ENCODE assay signal across 1 cellular context in the genomic region with DNA sequence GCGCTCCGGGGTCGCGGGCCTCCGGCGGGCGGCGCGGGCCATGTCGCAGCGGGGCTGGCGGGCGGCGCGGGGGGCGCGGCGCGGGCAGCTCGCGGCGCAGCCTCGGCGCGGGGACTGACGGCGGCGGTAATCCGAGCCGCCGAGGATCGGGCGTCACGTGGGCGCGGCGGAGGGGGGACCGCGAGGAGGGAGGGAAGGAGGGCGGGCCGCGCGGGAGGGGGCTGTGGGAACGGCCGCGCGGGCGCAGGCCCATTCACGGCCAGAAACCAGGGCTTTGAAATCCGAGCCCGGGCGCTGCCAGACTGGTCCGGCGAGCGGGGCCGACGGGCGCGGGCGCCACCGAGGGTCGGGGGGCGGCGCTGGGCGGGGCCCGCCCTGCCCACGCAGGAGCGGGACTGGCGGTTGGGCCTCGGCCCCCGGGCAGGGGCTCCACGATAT.
TF ChIP-seq lines count a peak whose summit lies in the region.

A gene with protein sequence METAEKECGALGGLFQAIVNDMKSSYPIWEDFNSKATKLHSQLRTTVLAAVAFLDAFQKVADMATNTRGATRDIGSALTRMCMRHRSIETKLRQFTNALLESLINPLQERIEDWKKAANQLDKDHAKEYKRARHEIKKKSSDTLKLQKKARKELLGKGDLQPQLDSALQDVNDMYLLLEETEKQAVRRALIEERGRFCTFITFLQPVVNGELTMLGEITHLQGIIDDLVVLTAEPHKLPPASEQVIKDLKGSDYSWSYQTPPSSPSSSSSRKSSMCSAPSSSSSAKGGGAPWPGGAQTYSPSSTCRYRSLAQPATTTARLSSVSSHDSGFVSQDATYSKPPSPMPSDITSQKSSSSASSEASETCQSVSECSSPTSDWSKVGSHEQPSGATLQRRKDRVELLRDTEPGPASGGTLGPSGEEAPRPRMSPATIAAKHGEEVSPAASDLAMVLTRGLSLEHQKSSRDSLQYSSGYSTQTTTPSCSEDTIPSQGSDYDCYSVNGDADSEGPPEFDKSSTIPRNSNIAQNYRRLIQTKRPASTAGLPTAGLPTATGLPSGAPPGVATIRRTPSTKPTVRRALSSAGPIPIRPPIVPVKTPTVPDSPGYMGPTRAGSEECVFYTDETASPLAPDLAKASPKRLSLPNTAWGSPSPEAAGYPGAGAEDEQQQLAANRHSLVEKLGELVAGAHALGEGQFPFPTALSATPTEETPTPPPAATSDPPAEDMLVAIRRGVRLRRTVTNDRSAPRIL (minus strand): TSS at position 116 of the 438 bp plus-strand sequence. CDS start 262 bp downstream, outside the sequence.

TF ChIP-seq in HEK293, 187 proteins besides CTCF, POLR2A, EP300 and RAD21 (continued from another document):
- TF ChIP-seq TCF7L2 (IDR thresholded peaks at IDR 0.05; ENCODE audit: borderline replicate concordance, low read depth, low read length) (0 out of 2 replicates have a peak, but pooled peaks have one; percentile 23), ZFHX2 (tag by site-specific recombination; conservative IDR thresholded peaks at IDR 0.05) (peak; percentile 82), ZNF341 (tag by site-specific recombination; IDR thresholded peaks at IDR 0.05; ENCODE audit: low read depth) (peak; percentile 91), KLF8 (tag by site-specific recombination; IDR thresholded peaks at IDR 0.05) (peak; percentile 48; the same call in 1 of the 2 replicates), KLF9 (tag by site-specific recombination; IDR thresholded peaks at IDR 0.05; ENCODE audit: low read depth) (peak; percentile 70), ZBTB8A (tag by site-specific recombination; IDR thresholded peaks at IDR 0.05) (peak; percentile 62; the same call in 1 of the 2 replicates), IKZF3 (tag by site-specific recombination; IDR thresholded peaks at IDR 0.05) (no peak), SP2 (tag by site-specific recombination; IDR thresholded peaks at IDR 0.05) (peak; percentile 34), KLF1 (tag by site-specific recombination; IDR thresholded peaks at IDR 0.05) (peak; percentile 39; the same call in 1 of the 2 replicates)
- TF ChIP-seq, protein P1, sequence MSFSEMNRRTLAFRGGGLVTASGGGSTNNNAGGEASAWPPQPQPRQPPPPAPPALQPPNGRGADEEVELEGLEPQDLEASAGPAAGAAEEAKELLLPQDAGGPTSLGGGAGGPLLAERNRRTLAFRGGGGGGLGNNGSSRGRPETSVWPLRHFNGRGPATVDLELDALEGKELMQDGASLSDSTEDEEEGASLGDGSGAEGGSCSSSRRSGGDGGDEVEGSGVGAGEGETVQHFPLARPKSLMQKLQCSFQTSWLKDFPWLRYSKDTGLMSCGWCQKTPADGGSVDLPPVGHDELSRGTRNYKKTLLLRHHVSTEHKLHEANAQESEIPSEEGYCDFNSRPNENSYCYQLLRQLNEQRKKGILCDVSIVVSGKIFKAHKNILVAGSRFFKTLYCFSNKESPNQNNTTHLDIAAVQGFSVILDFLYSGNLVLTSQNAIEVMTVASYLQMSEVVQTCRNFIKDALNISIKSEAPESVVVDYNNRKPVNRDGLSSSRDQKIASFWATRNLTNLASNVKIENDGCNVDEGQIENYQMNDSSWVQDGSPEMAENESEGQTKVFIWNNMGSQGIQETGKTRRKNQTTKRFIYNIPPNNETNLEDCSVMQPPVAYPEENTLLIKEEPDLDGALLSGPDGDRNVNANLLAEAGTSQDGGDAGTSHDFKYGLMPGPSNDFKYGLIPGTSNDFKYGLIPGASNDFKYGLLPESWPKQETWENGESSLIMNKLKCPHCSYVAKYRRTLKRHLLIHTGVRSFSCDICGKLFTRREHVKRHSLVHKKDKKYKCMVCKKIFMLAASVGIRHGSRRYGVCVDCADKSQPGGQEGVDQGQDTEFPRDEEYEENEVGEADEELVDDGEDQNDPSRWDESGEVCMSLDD (tag by site-specific recombination; IDR thresholded peaks at IDR 0.05), result no peak
- TF ChIP-seq, protein P2, sequence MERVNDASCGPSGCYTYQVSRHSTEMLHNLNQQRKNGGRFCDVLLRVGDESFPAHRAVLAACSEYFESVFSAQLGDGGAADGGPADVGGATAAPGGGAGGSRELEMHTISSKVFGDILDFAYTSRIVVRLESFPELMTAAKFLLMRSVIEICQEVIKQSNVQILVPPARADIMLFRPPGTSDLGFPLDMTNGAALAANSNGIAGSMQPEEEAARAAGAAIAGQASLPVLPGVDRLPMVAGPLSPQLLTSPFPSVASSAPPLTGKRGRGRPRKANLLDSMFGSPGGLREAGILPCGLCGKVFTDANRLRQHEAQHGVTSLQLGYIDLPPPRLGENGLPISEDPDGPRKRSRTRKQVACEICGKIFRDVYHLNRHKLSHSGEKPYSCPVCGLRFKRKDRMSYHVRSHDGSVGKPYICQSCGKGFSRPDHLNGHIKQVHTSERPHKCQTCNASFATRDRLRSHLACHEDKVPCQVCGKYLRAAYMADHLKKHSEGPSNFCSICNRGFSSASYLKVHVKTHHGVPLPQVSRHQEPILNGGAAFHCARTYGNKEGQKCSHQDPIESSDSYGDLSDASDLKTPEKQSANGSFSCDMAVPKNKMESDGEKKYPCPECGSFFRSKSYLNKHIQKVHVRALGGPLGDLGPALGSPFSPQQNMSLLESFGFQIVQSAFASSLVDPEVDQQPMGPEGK (tag by site-specific recombination; IDR thresholded peaks at IDR 0.05), result peak; percentile 75
- TF ChIP-seq, protein P3, sequence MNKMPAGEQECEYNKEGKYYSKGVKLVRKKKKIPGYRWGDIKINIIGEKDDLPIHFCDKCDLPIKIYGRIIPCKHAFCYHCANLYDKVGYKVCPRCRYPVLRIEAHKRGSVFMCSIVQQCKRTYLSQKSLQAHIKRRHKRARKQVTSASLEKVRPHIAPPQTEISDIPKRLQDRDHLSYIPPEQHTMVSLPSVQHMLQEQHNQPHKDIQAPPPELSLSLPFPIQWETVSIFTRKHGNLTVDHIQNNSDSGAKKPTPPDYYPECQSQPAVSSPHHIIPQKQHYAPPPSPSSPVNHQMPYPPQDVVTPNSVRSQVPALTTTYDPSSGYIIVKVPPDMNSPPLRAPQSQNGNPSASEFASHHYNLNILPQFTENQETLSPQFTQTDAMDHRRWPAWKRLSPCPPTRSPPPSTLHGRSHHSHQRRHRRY (tag by site-specific recombination; IDR thresholded peaks at IDR 0.05), result no peak
